Comparison of ENCODE assay signal across 8 cellular contexts in genomic region chr14:64303471-64303917, GRCh38. TPM values are rescaled to one million over a fixed set of nuclear protein-coding genes. Genes with fewer than 3 reads are reported as not detected.
A peak's percentile ranks its signal among the peaks of the same experiment; 100 is the strongest.
DNase-seq lines count a peak whose midpoint lies in the region; ATAC-seq and TF ChIP-seq lines count a peak whose summit lies in the region.

No MANE protein-coding gene starts in this region.

- ATAC-seq in GM18502 (IDR thresholded peaks at IDR 0.05; ENCODE audit: poor library complexity, unreplicated experiment) = no peak

- no peak overlapping the region for H3K4me2 ChIP-seq in osteoblast (ENCODE audit: insufficient read depth, low read length)

- TF ChIP-seq CTCF in GM12874 (IDR thresholded peaks at IDR 0.05; ENCODE audit: insufficient read depth, low read depth, low read length) = peak; percentile 46; the same call in 1 of the 2 replicates
- peak; percentile 79 for TF ChIP-seq CTCF in osteoblast (IDR thresholded peaks at IDR 0.05; ENCODE audit: extremely low read depth, low read depth, low read length)

- H3K27ac ChIP-seq in osteoblast (ENCODE audit: low read depth, low read length) = no peak overlapping the region

- no peaks in the 10 kb centered on the region for H4K20me1 ChIP-seq in osteoblast (ENCODE audit: insufficient read depth, low read length)

- peak; percentile 66 for DNase-seq in ACHN
- DNase-seq in NCI-H146 (lab: John Stamatoyannopoulos, UW) = peak; percentile 56
- DNase-seq in SW 1271 (lab: John Stamatoyannopoulos, UW) = peak; percentile 44 to 79
- DNase-seq in fibroblast of peridontal ligament (ENCODE audit: extremely low read depth) = peak; percentile 79
- DNase-seq in osteoblast (ENCODE audit: insufficient read length, low spot score, missing footprints) = peak; percentile 84
- DNase-seq in islet precursor cell = no peak

- H3K27me3 ChIP-seq in osteoblast (ENCODE audit: insufficient read depth, low read length) = no peaks in the 10 kb centered on the region

- in situ Hi-C loops in ACHN (cut with HindIII; ENCODE audit: low pct_ligation_motif_present, low pct_unique_long_range_greater_than_20kb, low sequenced_read_pairs) = no loop called here

- no peak overlapping the region for H2AFZ ChIP-seq in osteoblast (ENCODE audit: low read length)

- no peak overlapping the region for H3K4me3 ChIP-seq in osteoblast (ENCODE audit: insufficient read depth, low read length)

- no peaks in the 10 kb centered on the region for H3K9me3 ChIP-seq in osteoblast (ENCODE audit: low read depth, low read length)

- no peaks in the 10 kb centered on the region for H3K79me2 ChIP-seq in osteoblast (ENCODE audit: insufficient read depth, low read length)

- no peaks in the 10 kb centered on the region for H3K36me3 ChIP-seq in osteoblast (ENCODE audit: insufficient read depth, low read length)

- H3K4me1 ChIP-seq in osteoblast (ENCODE audit: insufficient read depth, low read length) = no peaks in the 10 kb centered on the region

RNA-seq across cellular contexts. Expression of gene ESR2, which starts 9.3 kb away (rescaled TPM):
- not detected in 2 replicates for total RNA-seq in osteoblast
